13 cellular contexts compared by ENCODE assay signal in genomic region chr14:76138758-76139723, GRCh38. TPM values are rescaled to one million over a fixed set of nuclear protein-coding genes. Genes with fewer than 3 reads are reported as not detected.
A peak's percentile ranks its signal among the peaks of the same experiment; 100 is the strongest.
DNase-seq lines count a peak whose midpoint lies in the region; ATAC-seq, FAIRE-seq and TF ChIP-seq lines count a peak whose summit lies in the region.
"Had no signal": no experiment of that assay in that cellular context is flagged by ENCODE, and none has a peak within 500 bp of the region (broad histone marks: within the 10 kb centered on the region; RNA-seq: fewer than 3 reads in every experiment).

No MANE protein-coding gene starts in this region.

- H2BK12ac ChIP-seq in H1 (ENCODE audit: low read depth, low read length) = peak overlapping the region; percentile 11; the same call in 1 of the 2 replicates

- H2AK5ac ChIP-seq in H1 (ENCODE audit: low read depth, low read length) = no peak overlapping the region

- ATAC-seq in SK-N-SH treated with all-trans-retinoic acid at 6 μM for 48 hours = no peak; the same call in 2 of the 3 replicates
- ATAC-seq in left lobe of liver = no peak
- no peak for ATAC-seq in activated CD4-positive, CD25-positive, alpha-beta regulatory T cell treated with anti-CD3 and anti-CD28 coated beads, Interleukin-2, amount 50 U/mL, for 24 hours
- ATAC-seq: activated CD4-positive, alpha-beta T cell treated with anti-CD3 and anti-CD28 coated beads for 36 hours; activated naive CD4-positive, alpha-beta T cell treated with anti-CD3 and anti-CD28 coated beads, Interleukin-2, amount 50 U/mL, for 72 hours had no signal

- H3K14ac ChIP-seq in H1 (ENCODE audit: insufficient read length) = no peak overlapping the region

- no peak overlapping the region for H4K5ac ChIP-seq in H1 (ENCODE audit: insufficient read length, low read depth, low read length)

- no peaks in the 10 kb centered on the region for H3K36me3 ChIP-seq in SK-N-SH (replicated peaks in 1 of 2; ENCODE audit: control insufficient read depth in 1 of 2, insufficient read depth in 2 of 2, low read length in 1 of 2)
- no peaks in the 10 kb centered on the region for H3K36me3 ChIP-seq in H1 (ENCODE audit: control insufficient read depth in 2 of 4, insufficient read depth in 4 of 4, low read length in 3 of 4)
- H3K36me3 ChIP-seq in mesodermal cell (ENCODE audit: control insufficient read depth, insufficient read depth, low read length) = no peaks in the 10 kb centered on the region
- no peaks in the 10 kb centered on the region for H3K36me3 ChIP-seq in testis (ENCODE audit: low read depth, missing control alignments)

- H3K4ac ChIP-seq in H1 (replicated peaks; ENCODE audit: insufficient read length, low read depth, low read length) = no peak overlapping the region

- H2BK120ac ChIP-seq in H1 (replicated peaks; ENCODE audit: low read depth, low read length) = no peak overlapping the region

- H3F3A ChIP-seq in SK-N-SH (replicated peaks; ENCODE audit: insufficient read depth) = no peaks in the 10 kb centered on the region

- H3K23me2 ChIP-seq in H1 (ENCODE audit: low read depth, low read length) = no peaks in the 10 kb centered on the region; the same call in 1 of the 2 replicates

- H2BK5ac ChIP-seq in H1 (ENCODE audit: low read depth, low read length) = no peak overlapping the region

- TF ChIP-seq POLR2A in H1 (IDR thresholded peaks at IDR 0.05; ENCODE audit: control extremely low read depth in 1 of 2, low read depth in 2 of 2, low read length in 2 of 2) (no peak), testis (IDR thresholded peaks at IDR 0.05) (no peak)

- CTCF ChIA-PET in SK-N-SH (lab: Yijun Ruan, JAX) (interaction anchor here (0.8 to 1.5 kb wide), 4 partner anchors 62 to 506 kb away, joined by 3 to 9 read pairs (median 3); no protein-coding TSS in a partner anchor), H1 (lab: Charles Lee; ENCODE audit: partially characterized antibody) (interaction anchor here (1.0 to 1.5 kb wide), 3 partner anchors 59 to 248 kb away, joined by 3 to 4 read pairs (median 4); no protein-coding TSS in a partner anchor)

- intact Hi-C loops in testis (cut with DNase I; ENCODE audit: low total_unique reads) = no loop called here

- H3K4me2 ChIP-seq in SK-N-SH (peak overlapping the region; percentile 41; the same call in 1 of the 2 replicates), H1 (ENCODE audit: insufficient read depth in 1 of 2, low read depth in 2 of 2, low read length in 2 of 2) (peak overlapping the region; percentile 64 to 88)

- H3K56ac ChIP-seq in H1 (replicated peaks; ENCODE audit: insufficient read length, low read depth, low read length) = no peak overlapping the region

- 28% methylated on average over 45 of the region's 50 CpGs for WGBS in SK-N-SH (ENCODE audit: low lambda C conversion rate)
- whole genome bisulfite sequencing in H1 (ENCODE audit: extremely low coverage in 1 of 2, insufficient coverage in 1 of 2, insufficient read length in 1 of 2, insufficient replicate concordance in 2 of 2, low coverage in 1 of 2, low lambda C conversion rate in 2 of 2, missing lambda C conversion rate in 1 of 2), 2 experiments = 8% methylated on average over 50 of the region's 50 CpGs; no CpG with 5 or more reads in 1 of the 2 experiments
- WGBS in mesodermal cell (ENCODE audit: insufficient coverage in 2 of 2), 2 experiments = 12 to 20% methylated on average over 28 to 31 of the region's 50 CpGs
- WGBS in testis, 2 donors = 8 to 13% methylated on average over 30 to 50 of the region's 50 CpGs

- peak; percentile 7 for FAIRE-seq in H1 (lab: Jason Lieb, UNC)

- H3K18ac ChIP-seq in H1 (ENCODE audit: extremely low read depth, low read length) = peak overlapping the region; percentile 78; the same call in 1 of the 2 replicates

- H3K79me2 ChIP-seq in SK-N-SH (ENCODE audit: insufficient read depth) = no peaks in the 10 kb centered on the region
- no peaks in the 10 kb centered on the region for H3K79me2 ChIP-seq in H1 (ENCODE audit: control insufficient read depth in 1 of 2, insufficient read depth in 2 of 2, low read length in 2 of 2)

- H2AFZ ChIP-seq in SK-N-SH (ENCODE audit: low read depth) = peak overlapping the region; percentile 56; the same call in 1 of the 2 replicates
- peak overlapping the region; percentile 55 for H2AFZ ChIP-seq in H1 (ENCODE audit: low read length)

- peaks cover 0 to 4% of the 10 kb centered on the region in 2 experiments; a peak in 1 of 4 replicates for H3K4me1 ChIP-seq in SK-N-SH (ENCODE audit: control insufficient read depth in 1 of 2, insufficient read depth in 2 of 2, low read depth in 1 of 2, low read length in 1 of 2)
- peaks cover 2 to 11% (median 9%) of the 10 kb centered on the region in 4 experiments for H3K4me1 ChIP-seq in H1 (replicated peaks in 1 of 4; ENCODE audit: control insufficient read depth in 3 of 4, insufficient read depth in 4 of 4, low read length in 3 of 4)
- no peaks in the 10 kb centered on the region for H3K4me1 ChIP-seq in mesodermal cell (ENCODE audit: control insufficient read depth, insufficient read depth, low read length, poor library complexity, severe bottlenecking)
- H3K4me1 ChIP-seq in testis = no peaks in the 10 kb centered on the region

- TF ChIP-seq CTCF in SK-N-SH (IDR thresholded peaks at IDR 0.05) (no peak), H1 (IDR thresholded peaks at IDR 0.05; ENCODE audit: control extremely low read depth in 1 of 3, insufficient read depth in 1 of 3, low read depth in 1 of 3, low read length in 3 of 3) (no peak), testis (IDR thresholded peaks at IDR 0.05) (no peak)

- H4K91ac ChIP-seq in H1 (replicated peaks; ENCODE audit: insufficient read length, low read length) = peak overlapping the region; percentile 22

- no peak for TF ChIP-seq RAD21 in SK-N-SH (IDR thresholded peaks at IDR 0.05; ENCODE audit: low read length)
- TF ChIP-seq RAD21 in H1 (IDR thresholded peaks at IDR 0.05 in 1 of 2, conservative IDR thresholded peaks at IDR 0.05 in 1 of 2; ENCODE audit: low read depth in 2 of 2, low read length in 2 of 2) = no peak

- H3K9me3 ChIP-seq in SK-N-SH (no peaks in the 10 kb centered on the region), H1 (ENCODE audit: insufficient read depth in 2 of 2, low read depth in 1 of 2, low read length in 1 of 2) (peaks cover 0 to 5% of the 10 kb centered on the region in 2 experiments; a peak in 2 of 4 replicates), mesodermal cell (ENCODE audit: control insufficient read depth, low read length) (peaks cover 8% of the 10 kb centered on the region), testis (no peaks in the 10 kb centered on the region)

- H3K27ac ChIP-seq in SK-N-SH (ENCODE audit: low read depth in 2 of 2, low read length in 1 of 2) (no peak overlapping the region), H1 (ENCODE audit: low read depth, low read length) (no peak overlapping the region), mesodermal cell (ENCODE audit: low read depth, low read length, severe bottlenecking) (peak overlapping the region; percentile 6), testis (peak overlapping the region in 1 of 2 donors; percentile 47)
- H3K27ac ChIP-seq: epithelial cell of prostate had no signal

- H3K9ac ChIP-seq in SK-N-SH (no peak overlapping the region), H1 (replicated peaks in 1 of 4; ENCODE audit: extremely low read depth in 1 of 4, low read depth in 3 of 4, low read length in 3 of 4) (peak overlapping the region in 1 of 4 experiments; percentile 19; a peak in 1 of 7 replicates)

- H2BK20ac ChIP-seq in H1 (ENCODE audit: low read length) = no peak overlapping the region

- no peaks in the 10 kb centered on the region for H3K79me1 ChIP-seq in H1 (ENCODE audit: low read depth, low read length)

- peak; percentile 69 for DNase-seq in SK-N-SH
- peak in 1 of 2 experiments; percentile 74 for DNase-seq in H1 (ENCODE audit: low read depth in 1 of 2, low spot score in 2 of 2)
- peak; percentile 36 for DNase-seq in testis
- no peak for DNase-seq in C1 segment of cervical spinal cord (lab: John Stamatoyannopoulos, UW)
- no peak for DNase-seq in left lobe of liver (ENCODE audit: low spot score)
- DNase-seq: activated CD4-positive, alpha-beta T cell treated with anti-CD3 and anti-CD28 coated beads for 36 hours; NCI-H1694 treated with DMSO at 0.1 percent for 48 hours; stimulated activated CD4-positive, alpha-beta T cell treated with anti-CD3 and anti-CD28 coated beads, Interleukin-4, amount 100 ng/mL, for 24 hours had no signal

- H4K8ac ChIP-seq in H1 (ENCODE audit: extremely low read depth, insufficient read depth, low read length) = 0 out of 2 replicates have a peak overlapping the region, but pooled peaks have one; percentile 41

- H3K23ac ChIP-seq in H1 (ENCODE audit: insufficient read length) = no peak overlapping the region

- no peak overlapping the region for H2BK15ac ChIP-seq in H1 (ENCODE audit: low read length)

- H3K27me3 ChIP-seq in SK-N-SH (ENCODE audit: insufficient read depth) (peaks cover 61% of the 10 kb centered on the region), H1 (replicated peaks in 1 of 4; ENCODE audit: control insufficient read depth in 3 of 4, extremely low read depth in 1 of 4, insufficient read depth in 3 of 4, low read length in 3 of 4) (peaks cover 4 to 32% (median 28%) of the 10 kb centered on the region in 4 experiments), testis (no peaks in the 10 kb centered on the region)

- H3K4me3 ChIP-seq in SK-N-SH (ENCODE audit: low read depth in 2 of 2, low read length in 1 of 2) (peak overlapping the region in 1 of 2 experiments; percentile 12; a peak in 1 of 4 replicates), H1 (ENCODE audit: extremely low read depth in 1 of 4, insufficient read depth in 2 of 4, low read depth in 3 of 4, low read length in 4 of 4) (peak overlapping the region; percentile 25 to 82 (median 36)), mesodermal cell (ENCODE audit: extremely low read depth, insufficient read depth, low read length, poor library complexity, severe bottlenecking) (peak overlapping the region; percentile 32), testis (peak overlapping the region; percentile 29)

- no peaks in the 10 kb centered on the region for H3K9me2 ChIP-seq in SK-N-SH

- POLR2A ChIA-PET in SK-N-SH (lab: Yijun Ruan, JAX) (no interaction called here), H1 (lab: Charles Lee; ENCODE audit: partially characterized antibody) (interaction anchor here (0.9 to 2.0 kb wide), 5 partner anchors 13 to 64 kb away, joined by 3 to 9 read pairs (median 3); partner anchors contain the start of gene GPATCH2L)

- no peak for TF ChIP-seq EP300 in SK-N-SH (IDR thresholded peaks at IDR 0.05; ENCODE audit: borderline replicate concordance in 1 of 2, low read depth in 1 of 2, low read length in 1 of 2)
- TF ChIP-seq EP300 in H1 (IDR thresholded peaks at IDR 0.05; ENCODE audit: borderline replicate concordance in 1 of 2, low read depth in 2 of 2, low read length in 2 of 2) = no peak

- H4K20me1 ChIP-seq in SK-N-SH (ENCODE audit: insufficient read depth) (no peaks in the 10 kb centered on the region), H1 (replicated peaks in 1 of 2; ENCODE audit: control insufficient read depth in 1 of 2, insufficient read depth in 2 of 2, low read length in 2 of 2) (no peaks in the 10 kb centered on the region)

RNA-seq across cellular contexts. Expression of gene GPATCH2L, which starts 12.7 kb away (rescaled TPM):
- polyA plus RNA-seq in SK-N-SH (2012; rRNA removed) = 17.7 and 28.5 TPM in 2 replicates
- polyA plus RNA-seq in SK-N-SH (2012; cell fraction: cytosol; rRNA removed) = 11.7 and 15.1 TPM in 2 replicates
- polyA plus RNA-seq in SK-N-SH (2012; cell fraction: nucleus; rRNA removed) = 60.5 and 61.7 TPM in 2 replicates
- total RNA-seq in H1 (2021; fragmentation: NEBNext Ultra II Directional; extraction: Animal tissue kit (Norgen Biotek cat#: 25700)) = 54.9 and 56.1 TPM in 2 replicates
- polyA plus RNA-seq in H1 (2011; rRNA removed) = 26.0 and 36.9 TPM in 2 replicates
- polyA plus RNA-seq in H1 (2011; cell fraction: cytosol; rRNA removed) = 42.9 TPM
- 58.6 TPM for polyA plus RNA-seq in H1 (2011; cell fraction: nucleus; rRNA removed)
- polyA plus RNA-seq in H1 (2012, experiment 1 of 2) = 25.5 to 35.7 TPM (median 30.8 TPM) in 4 replicates
- 2.3 TPM for polyA plus RNA-seq in H1 (2012, experiment 2 of 2)
- 19.0 TPM for polyA plus RNA-seq in H1 (2013, experiment 1 of 2)
- 18.2 TPM for polyA plus RNA-seq in H1 (2013, experiment 2 of 2)
- polyA minus RNA-seq in H1 (2011; rRNA and poly(A)+ RNA removed) = 96.6 and 98.9 TPM in 2 replicates
- 32.0 TPM for polyA minus RNA-seq in H1 (2011; cell fraction: cytosol; rRNA and poly(A)+ RNA removed)
- polyA minus RNA-seq in H1 (2011; cell fraction: nucleus; rRNA and poly(A)+ RNA removed) = 106 TPM
- polyA plus RNA-seq in mesodermal cell (2013, experiment 1 of 2) = 37.1 TPM
- polyA plus RNA-seq in mesodermal cell (2013, experiment 2 of 2) = 25.5 TPM
- 10 to 100 TPM; 74.5 to 87.2 TPM for total RNA-seq in testis
- polyA plus RNA-seq in testis (ENCODE audit: insufficient read depth, low read depth, low replicate concordance) = 39.9 TPM
- 10.9 TPM for total RNA-seq in left lobe of liver

Comparison
In these comparisons a context has a peak if more than half of its experiments do, and no peak if none do; other contexts are left out.
1. DNase-seq: peak in SK-N-SH (single experiment) and testis (single experiment); none in C1 segment of cervical spinal cord (0 of 14) and left lobe of liver (single experiment).